In genomic region chr10:28381903-28382347, GRCh38 we compare ENCODE assay signal across 8 cellular contexts.
DNase-seq lines count a peak whose midpoint lies in the region; ATAC-seq and TF ChIP-seq lines count a peak whose summit lies in the region.

No MANE protein-coding gene starts in this region.

- 37% methylated on average over 12 of the region's 12 CpGs for WGBS in right cardiac atrium
- 42 to 43% methylated on average over 12 of the region's 12 CpGs for WGBS in sigmoid colon, 2 donors

- H3K4me3 ChIP-seq in GM12865 (ENCODE audit: low read depth, low read length): no peak overlapping the region
- no peak overlapping the region for H3K4me3 ChIP-seq in right cardiac atrium (ENCODE audit: low read length)
- H3K4me3 ChIP-seq in sigmoid colon: no peak overlapping the region

- intact Hi-C loops in right cardiac atrium (cut with DNase I): loop anchor here (2.0 to 5.0 kb wide), 4 partner anchors 80 to 131 kb away; partner anchors contain the start of gene MPP7 (in 1 of the 4)
- intact Hi-C loops in sigmoid colon (cut with DNase I): loop anchor here (1.0 to 10.0 kb wide), 5 partner anchors 47 to 937 kb away; no protein-coding TSS in a partner anchor

- H3K27ac ChIP-seq in right cardiac atrium (ENCODE audit: low read length) (no peak overlapping the region), sigmoid colon (peak overlapping the region in 1 of 4 donors; percentile 1)

- DNase-seq in GM12865 (ENCODE audit: low read depth) (peak; percentile 80), NCI-H1694 (lab: John Stamatoyannopoulos, UW) (peak; percentile 22), T-helper 2 cell (peak; percentile 52 to 82 (median 72)), amygdala (lab: John Stamatoyannopoulos, UW) (peak in 53 of 56 donors; percentile 3 to 94 (median 45)), right cardiac atrium (peak; percentile 72 to 89 (median 77)), sigmoid colon (peak; percentile 92)

- no peak for TF ChIP-seq EP300 in sigmoid colon (IDR thresholded peaks at IDR 0.05)

- H3K4me1 ChIP-seq in right cardiac atrium (ENCODE audit: control insufficient read depth, insufficient read depth, low read length) (no peaks in the 10 kb centered on the region), sigmoid colon (peaks cover 0 to 4% (median 1%) of the 10 kb centered on the region in 4 donors)

- TF ChIP-seq CTCF in GM12865 (IDR thresholded peaks at IDR 0.05; ENCODE audit: insufficient read depth, low read depth, low read length, missing control alignments): peak; percentile 86
- TF ChIP-seq CTCF in sigmoid colon (IDR thresholded peaks at IDR 0.05): peak; percentile 92 to 98 (median 96)

- ATAC-seq in HG02759 (IDR thresholded peaks at IDR 0.05; ENCODE audit: unreplicated experiment) (peak; percentile 80), right cardiac atrium (peak; percentile 87 to 95), GM18520 (IDR thresholded peaks at IDR 0.05; ENCODE audit: unreplicated experiment) (no peak)

- no peaks in the 10 kb centered on the region for H3K9me3 ChIP-seq in right cardiac atrium (ENCODE audit: control insufficient read depth, low read length)
- H3K9me3 ChIP-seq in sigmoid colon: no peaks in the 10 kb centered on the region

- TF ChIP-seq POLR2A in sigmoid colon (IDR thresholded peaks at IDR 0.05): no peak

- no peaks in the 10 kb centered on the region for H3K36me3 ChIP-seq in sigmoid colon

- H3K27me3 ChIP-seq in right cardiac atrium (ENCODE audit: control insufficient read depth, insufficient read depth): no peaks in the 10 kb centered on the region
- H3K27me3 ChIP-seq in sigmoid colon: no peaks in the 10 kb centered on the region

Comparison
In these comparisons a context has a peak if more than half of its experiments do, and no peak if none do; other contexts are left out.
1. DNase-seq: peak in every context shown above with its lines; median percentile 92 in sigmoid colon; 80 in GM12865; 77 in right cardiac atrium; 72 in T-helper 2 cell; 45 in amygdala; 22 in NCI-H1694.